ENCODE assay signal across 19 cellular contexts in genomic region chr5:57493034-57493433, GRCh38. TPM values are rescaled to one million over a fixed set of nuclear protein-coding genes. Genes with fewer than 3 reads are reported as not detected.
DNase-seq lines count a peak whose midpoint lies in the region; ATAC-seq and TF ChIP-seq lines count a peak whose summit lies in the region.
"Had no signal": no experiment of that assay in that cellular context is flagged by ENCODE, and none has a peak within 500 bp of the region (broad histone marks: within the 10 kb centered on the region; RNA-seq: fewer than 3 reads in every experiment).

No MANE protein-coding gene starts in this region.

- peaks cover 0 to 2% of the 10 kb centered on the region in 2 experiments for H3K36me3 ChIP-seq in trophoblast cell (ENCODE audit: control insufficient read depth in 1 of 2, insufficient read depth in 2 of 2, low read length in 2 of 2)
- no peaks in the 10 kb centered on the region for H3K36me3 ChIP-seq in H7 (replicated peaks; ENCODE audit: control insufficient read depth, insufficient read depth, low read length)
- no peaks in the 10 kb centered on the region for H3K36me3 ChIP-seq in body of pancreas (replicated peaks in 1 of 2; ENCODE audit: insufficient read depth in 1 of 2, low read depth in 2 of 2)
- H3K36me3 ChIP-seq: Peyer's patch had no signal

- H4K91ac ChIP-seq in trophoblast cell (ENCODE audit: low read depth, low read length): no peak overlapping the region

- H3K79me2 ChIP-seq in trophoblast cell (ENCODE audit: control insufficient read depth, insufficient read depth, low read length, poor library complexity): peaks cover 2% of the 10 kb centered on the region

- peak overlapping the region; percentile 46 for H2BK12ac ChIP-seq in trophoblast cell (ENCODE audit: low read length)

- H3K23ac ChIP-seq in trophoblast cell (ENCODE audit: low read length): no peak overlapping the region

- no peak overlapping the region for H3K4me2 ChIP-seq in trophoblast cell (ENCODE audit: low read length)

- H3K9ac ChIP-seq in trophoblast cell (ENCODE audit: low read length): no peak overlapping the region

- no peak overlapping the region for H4K8ac ChIP-seq in trophoblast cell (ENCODE audit: low read depth, low read length)

- CTCF ChIA-PET in Calu3 (lab: Charles Lee): interaction anchor here (0.7 to 1.8 kb wide), 2 partner anchors 20 to 57 kb away, joined by 4 read pairs; no protein-coding TSS in a partner anchor

- no peak overlapping the region for H4K12ac ChIP-seq in trophoblast cell (ENCODE audit: low read depth, low read length)

- no peak overlapping the region for H3K14ac ChIP-seq in trophoblast cell (ENCODE audit: low read length)

- no peak overlapping the region for H2BK5ac ChIP-seq in trophoblast cell (ENCODE audit: low read depth, low read length, poor library complexity)

- ATAC-seq in body of pancreas: no peak
- ATAC-seq: activated T-cell treated with anti-CD3 and anti-CD28 coated beads, Interleukin-2, amount 50 U/mL, for 72 hours; CD8-positive, alpha-beta T cell had no signal

- BruUV-seq in Calu3 (replicated peaks; lab: Mats Ljungman, UMichigan): no TSS peak

- no peak overlapping the region for H3K18ac ChIP-seq in trophoblast cell (ENCODE audit: low read length)

- no peak overlapping the region for H2AK5ac ChIP-seq in trophoblast cell (ENCODE audit: low read length)

- H3K4ac ChIP-seq in trophoblast cell (ENCODE audit: low read depth, low read length): no peak overlapping the region

- H3K9me3 ChIP-seq in trophoblast cell (ENCODE audit: insufficient read depth, low read depth, low read length): no peaks in the 10 kb centered on the region
- H3K9me3 ChIP-seq in body of pancreas: no peaks in the 10 kb centered on the region
- H3K9me3 ChIP-seq: Peyer's patch had no signal

- peaks cover 21% of the 10 kb centered on the region for H3K79me1 ChIP-seq in trophoblast cell (ENCODE audit: low read length)

- intact Hi-C loops in Calu3 (cut with micrococcal nuclease; ENCODE audit: unreplicated experiment) (loop anchor here (10.0 kb wide), 2 partner anchors 158 to 202 kb away; no protein-coding TSS in a partner anchor), dorsolateral prefrontal cortex (cut with DNase I) (loop anchor here in 1 of 2 donors (10.0 kb wide), 1 partner anchor 78 kb away; no protein-coding TSS in a partner anchor), body of pancreas (cut with DNase I) (no loop called here)

- no CpG with 5 or more reads among the region's 1 CpG for WGBS in trophoblast cell (ENCODE audit: extremely low coverage, insufficient coverage, insufficient read length)
- WGBS in body of pancreas, 2 donors: 88 to 93% methylated on average over 1 of the region's 1 CpG

- TF ChIP-seq POLR2A in body of pancreas (IDR thresholded peaks at IDR 0.05): no peak

- no peaks in the 10 kb centered on the region for H3K36me3 Mint-ChIP-seq in Calu3 (ENCODE audit: insufficient read depth, unreplicated experiment)
- H3K36me3 Mint-ChIP-seq: activated naive CD4-positive, alpha-beta T cell treated with anti-CD3 and anti-CD28 coated beads, Interleukin-2, amount 50 U/mL, for 24 hours; CD8-positive, alpha-beta T cell had no signal

- peaks cover 3% of the 10 kb centered on the region for H3K9me3 Mint-ChIP-seq in Calu3 (ENCODE audit: low read depth, unreplicated experiment)
- H3K9me3 Mint-ChIP-seq: activated T-cell treated with anti-CD3 and anti-CD28 coated beads, Interleukin-2, amount 50 U/mL, for 72 hours; CD8-positive, alpha-beta T cell; neural crest cell had no signal

- DNase-seq in Calu3: no peak
- peak; percentile 85 for DNase-seq in M059J (ENCODE audit: low read depth)
- DNase-seq in dorsolateral prefrontal cortex: no peak
- no peak for DNase-seq in trophoblast cell
- DNase-seq in H7: no peak
- no peak for DNase-seq in G401 (ENCODE audit: low spot score)
- no peak for DNase-seq in body of pancreas
- DNase-seq: activated CD8-positive, alpha-beta memory T cell treated with anti-CD3 and anti-CD28 coated beads for 24 hours; activated T-cell treated with anti-CD3 and anti-CD28 coated beads, Interleukin-2, amount 50 U/mL, for 72 hours; CD8-positive, alpha-beta T cell; cortex of kidney; NCI-H1436 treated with DMSO at 0.1 percent for 48 hours; Peyer's patch; T-helper 9 cell had no signal

- H3K27me3 ChIP-seq in dorsolateral prefrontal cortex (no peaks in the 10 kb centered on the region), trophoblast cell (ENCODE audit: insufficient read depth, low read length) (no peaks in the 10 kb centered on the region), H7 (ENCODE audit: control insufficient read depth, insufficient read depth, low read length) (no peaks in the 10 kb centered on the region), body of pancreas (no peaks in the 10 kb centered on the region)
- H3K27me3 ChIP-seq: Peyer's patch had no signal

- no peak overlapping the region for H2BK120ac ChIP-seq in trophoblast cell (ENCODE audit: insufficient read depth, low read length, poor library complexity)

- in situ Hi-C loops in G401 (cut with HindIII; ENCODE audit: low sequenced_read_pairs): no loop called here

- peak overlapping the region; percentile 96 for H3K27ac Mint-ChIP-seq in Calu3 (ENCODE audit: unreplicated experiment)
- H3K27ac Mint-ChIP-seq: activated naive CD4-positive, alpha-beta T cell treated with anti-CD3 and anti-CD28 coated beads, Interleukin-2, amount 50 U/mL, for 24 hours; activated T-cell treated with anti-CD3 and anti-CD28 coated beads, Interleukin-2, amount 50 U/mL, for 72 hours; CD8-positive, alpha-beta T cell had no signal

- no peak overlapping the region for H2AFZ ChIP-seq in trophoblast cell (ENCODE audit: insufficient read depth, low read length, poor library complexity)

- H3K27me3 Mint-ChIP-seq in Calu3 (ENCODE audit: unreplicated experiment): no peaks in the 10 kb centered on the region
- H3K27me3 Mint-ChIP-seq: activated naive CD4-positive, alpha-beta T cell treated with anti-CD3 and anti-CD28 coated beads, Interleukin-2, amount 50 U/mL, for 24 hours had no signal

- H3K4me1 Mint-ChIP-seq in Calu3 (ENCODE audit: low read depth, unreplicated experiment): peaks cover 66% of the 10 kb centered on the region

- peak overlapping the region in 30 of 59 donors; percentile 3 to 72 (median 34) for H3K27ac ChIP-seq in dorsolateral prefrontal cortex
- H3K27ac ChIP-seq in trophoblast cell (ENCODE audit: low read depth, low read length): no peak overlapping the region
- H3K27ac ChIP-seq in body of pancreas: no peak overlapping the region
- H3K27ac ChIP-seq: Peyer's patch, SK-N-MC had no signal

- H3K4me3 ChIP-seq in dorsolateral prefrontal cortex (no peak overlapping the region), trophoblast cell (ENCODE audit: low read depth, low read length) (no peak overlapping the region), H7 (ENCODE audit: insufficient read depth, low read depth, low read length) (no peak overlapping the region), body of pancreas (no peak overlapping the region)
- H3K4me3 ChIP-seq: Peyer's patch, SK-N-MC had no signal

- no peak overlapping the region for H3K4me3 Mint-ChIP-seq in Calu3 (ENCODE audit: low read depth, unreplicated experiment)
- H3K4me3 Mint-ChIP-seq: activated naive CD4-positive, alpha-beta T cell treated with anti-CD3 and anti-CD28 coated beads, Interleukin-2, amount 50 U/mL, for 24 hours; activated T-cell treated with anti-CD3 and anti-CD28 coated beads, Interleukin-2, amount 50 U/mL, for 72 hours; CD8-positive, alpha-beta T cell; neural crest cell had no signal

- H3K4me1 ChIP-seq in trophoblast cell (ENCODE audit: control insufficient read depth in 1 of 2, insufficient read depth in 2 of 2, low read length in 2 of 2): peaks cover 13% of the 10 kb centered on the region in 2 experiments
- H3K4me1 ChIP-seq in body of pancreas: peaks cover 7% of the 10 kb centered on the region

- TF ChIP-seq CTCF in Calu3 (IDR thresholded peaks at IDR 0.05; ENCODE audit: unreplicated experiment): no peak
- no peak for TF ChIP-seq CTCF in dorsolateral prefrontal cortex (IDR thresholded peaks at IDR 0.05 in 54 of 56, conservative IDR thresholded peaks at IDR 0.05 in 2 of 56; ENCODE audit: low read depth in 1 of 56, partially characterized antibody in 56 of 56)
- TF ChIP-seq CTCF in body of pancreas (IDR thresholded peaks at IDR 0.05): no peak

RNA-seq across cellular contexts. Expression of gene ACTBL2, which starts 10.4 kb away (rescaled TPM):
- total RNA-seq in Calu3 (2022) (0.42 and 0.45 TPM in 2 replicates), dorsolateral prefrontal cortex (not detected), body of pancreas (not detected)
- total RNA-seq in M059J (2014; rRNA removed; shearing (Covaris generic)): 9.3 and 12.9 TPM in 2 replicates
- 0.99 and 1.1 TPM in 2 replicates for polyA plus RNA-seq in trophoblast cell (2013)
- not detected in 2 replicates for total RNA-seq in H7 (2014; rRNA removed; shearing (Covaris generic))
- total RNA-seq in G401 (2014; rRNA removed; shearing (Covaris generic)): not detected in 2 replicates
- total RNA-seq: activated T-cell treated with anti-CD3 and anti-CD28 coated beads, Interleukin-2, amount 50 U/mL, for 72 hours; CD8-positive, alpha-beta T cell; frontal cortex; neural crest cell; Peyer's patch; subcutaneous adipose tissue had no signal

Comparison
In these comparisons a context has a peak if more than half of its experiments do, and no peak if none do; other contexts are left out.
1. H3K27ac ChIP-seq: peak in dorsolateral prefrontal cortex (30 of 59); none in trophoblast cell (single experiment) and body of pancreas (0 of 4).